ENCODE assay signal across 13 cellular contexts in genomic region chr2:12006841-12007240, GRCh38.
A peak's percentile ranks its signal among the peaks of the same experiment; 100 is the strongest.
DNase-seq lines count a peak whose midpoint lies in the region; ATAC-seq, FAIRE-seq and TF ChIP-seq lines count a peak whose summit lies in the region.
"Had no signal": no experiment of that assay in that cellular context is flagged by ENCODE, and none has a peak within 500 bp of the region (broad histone marks: within the 10 kb centered on the region; RNA-seq: fewer than 3 reads in every experiment).

No MANE protein-coding gene starts in this region.

- 0 out of 2 replicates have a peak overlapping the region, but pooled peaks have one; percentile 23 for H3K14ac ChIP-seq in IMR-90 (replicated peaks; ENCODE audit: low read depth, low read length)

- H3K9me3 ChIP-seq in IMR-90 (ENCODE audit: control insufficient read depth, insufficient read depth, low read length) (no peaks in the 10 kb centered on the region), K562 (replicated peaks; ENCODE audit: control insufficient read depth, insufficient read depth, low read depth, low read length) (no peaks in the 10 kb centered on the region)

- in situ Hi-C loops in IMR-90 (cut with MboI; ENCODE audit: low sequenced_read_pairs) (no loop called here), K562 (cut with MboI) (no loop called here)

- CTCF ChIA-PET in IMR-90 (lab: Yijun Ruan, JAX) (no interaction called here), K562 (lab: Yijun Ruan, JAX; ENCODE audit: low intra/inter-chr PET ratio) (no interaction called here)

- H3K9ac ChIP-seq in IMR-90 (ENCODE audit: low read depth, low read length): no peak overlapping the region
- H3K9ac ChIP-seq in K562 (ENCODE audit: insufficient read depth in 1 of 2, low read depth in 2 of 2, low read length in 2 of 2): no peak overlapping the region

- H4K91ac ChIP-seq in IMR-90 (ENCODE audit: insufficient read depth, low read depth, low read length): no peak overlapping the region

- peak; percentile 73 for ATAC-seq in IMR-90 (ENCODE audit: low read depth)
- no peak for ATAC-seq in K562

- H3K4me3 Mint-ChIP-seq in type B pancreatic cell: no peak overlapping the region
- H3K4me3 Mint-ChIP-seq: activated CD4-positive, alpha-beta T cell treated with anti-CD3 and anti-CD28 coated beads, Interleukin-2, amount 10 ng/mL, durations not matched to agents 24 days and 14 days had no signal

- H4K5ac ChIP-seq in IMR-90 (ENCODE audit: low read depth, low read length): no peak overlapping the region

- no peaks in the 10 kb centered on the region for H3K36me3 Mint-ChIP-seq in type B pancreatic cell

- H4K8ac ChIP-seq in IMR-90 (ENCODE audit: low read depth in 2 of 2, low read length in 2 of 2): 0 out of 4 replicates have a peak overlapping the region, but pooled peaks of 1 of the 2 experiments have one; percentile 28

- H3K56ac ChIP-seq in IMR-90 (ENCODE audit: extremely low read depth, insufficient read depth, low read length): no peak overlapping the region

- no peak overlapping the region for H3K4me3 ChIP-seq in IMR-90 (ENCODE audit: insufficient read depth, low read depth, low read length)
- no peak overlapping the region for H3K4me3 ChIP-seq in K562
- H3K4me3 ChIP-seq: heart right ventricle had no signal

- TF ChIP-seq RAD21 in IMR-90 (IDR thresholded peaks at IDR 0.05; ENCODE audit: low read length): no peak
- no peak for TF ChIP-seq RAD21 in K562 (CRISPR knock-in tag; conservative IDR thresholded peaks at IDR 0.05 in 1 of 2, IDR thresholded peaks at IDR 0.05 in 1 of 2)

- H4K20me1 ChIP-seq in IMR-90 (ENCODE audit: insufficient read depth, low read length) (no peaks in the 10 kb centered on the region), K562 (replicated peaks; ENCODE audit: control insufficient read depth, insufficient read depth, low read length) (no peaks in the 10 kb centered on the region)

- H3K27me3 ChIP-seq in IMR-90 (ENCODE audit: control insufficient read depth, insufficient read depth, low read length) (no peaks in the 10 kb centered on the region), K562 (ENCODE audit: control insufficient read depth in 2 of 2, insufficient read depth in 2 of 2, low read length in 2 of 2) (no peaks in the 10 kb centered on the region)

- H3K9me3 Mint-ChIP-seq in type B pancreatic cell: peaks cover 5% of the 10 kb centered on the region
- H3K9me3 Mint-ChIP-seq: activated CD4-positive, alpha-beta T cell treated with anti-CD3 and anti-CD28 coated beads, Interleukin-2, amount 10 ng/mL, durations not matched to agents 24 days and 14 days had no signal

- H3K4me2 ChIP-seq in IMR-90 (ENCODE audit: low read depth, low read length) (no peak overlapping the region), K562 (ENCODE audit: insufficient read depth, low read length) (no peak overlapping the region)

- H3K27me3 Mint-ChIP-seq in type B pancreatic cell: no peaks in the 10 kb centered on the region

- H3K9me1 ChIP-seq in IMR-90 (ENCODE audit: insufficient read depth, low read length): no peaks in the 10 kb centered on the region; the same call in 1 of the 2 replicates
- H3K9me1 ChIP-seq in K562 (ENCODE audit: control insufficient read depth, insufficient read depth, low read length): no peaks in the 10 kb centered on the region

- no peak overlapping the region for H3K27ac ChIP-seq in IMR-90 (ENCODE audit: insufficient read depth, low read length)
- no peak overlapping the region for H3K27ac ChIP-seq in K562 (ENCODE audit: extremely low read depth, low read depth, low read length)
- H3K27ac ChIP-seq: heart right ventricle had no signal

- no peak for TF ChIP-seq POLR2A in IMR-90 (IDR thresholded peaks at IDR 0.05; ENCODE audit: low read depth, low read length)
- no peak for TF ChIP-seq POLR2A in K562 (conservative IDR thresholded peaks at IDR 0.05)

- H3K79me2 ChIP-seq in K562 (ENCODE audit: control insufficient read depth, insufficient read depth, low read length): no peaks in the 10 kb centered on the region

- intact Hi-C loops in IMR-90 (cut with micrococcal nuclease) (loop anchor here (5.0 kb wide), 1 partner anchor 710 kb away; the partner anchor contains the start of gene TRIB2), K562 (cut with micrococcal nuclease) (no loop called here)

- no peak for FAIRE-seq in K562 (lab: Jason Lieb, UNC)

- no TSS peak for BruUV-seq in IMR-90 (replicated peaks; lab: Mats Ljungman, UMichigan)
- BruUV-seq in K562 (replicated peaks; lab: Mats Ljungman, UMichigan): no TSS peak

- no peak overlapping the region; the same call in 1 of the 2 replicates for H3K18ac ChIP-seq in IMR-90 (ENCODE audit: low read depth, low read length)

- H2BK120ac ChIP-seq in IMR-90 (ENCODE audit: low read depth, low read length): peak overlapping the region; percentile 17

- H3K4me1 ChIP-seq in IMR-90 (ENCODE audit: control insufficient read depth, insufficient read depth, low read length) (peaks cover 5% of the 10 kb centered on the region; the same call in 1 of the 2 replicates), K562 (replicated peaks in 1 of 2; ENCODE audit: control insufficient read depth in 2 of 2, insufficient read depth in 2 of 2, low read length in 2 of 2) (no peaks in the 10 kb centered on the region; a peak in 1 of 5 replicates)

- H2AK5ac ChIP-seq in IMR-90 (ENCODE audit: low read depth, low read length): no peak overlapping the region

- TF ChIP-seq EP300 in K562 (IDR thresholded peaks at IDR 0.05; ENCODE audit: low read length): no peak

- no peak overlapping the region for H3K23ac ChIP-seq in IMR-90 (ENCODE audit: low read depth, low read length)

- 0% methylated on average over 3 of the region's 4 CpGs; no CpG with 5 or more reads in 1 of the 2 experiments for WGBS in IMR-90 (ENCODE audit: extremely low coverage in 2 of 2, insufficient read length in 1 of 2), 2 experiments
- WGBS in K562 (ENCODE audit: insufficient coverage, low coverage, missing lambda C conversion rate): 61% methylated on average over 4 of the region's 4 CpGs

- TF ChIP-seq CTCF in IMR-90 (conservative IDR thresholded peaks at IDR 0.05; ENCODE audit: low read depth, low read length): no peak
- no peak for TF ChIP-seq CTCF in K562 (IDR thresholded peaks at IDR 0.05 in 2 of 3, conservative IDR thresholded peaks at IDR 0.05 in 1 of 3; ENCODE audit: insufficient read depth in 2 of 3, low read depth in 1 of 3, low read length in 3 of 3)
- no peak for TF ChIP-seq CTCF in type B pancreatic cell (conservative IDR thresholded peaks at IDR 0.05)

- H2AFZ ChIP-seq in IMR-90 (replicated peaks; ENCODE audit: low read length, poor library complexity): peak overlapping the region; percentile 25
- H2AFZ ChIP-seq in K562 (ENCODE audit: low read depth, low read length): peak overlapping the region; percentile 65

- no peak overlapping the region for H2BK15ac ChIP-seq in IMR-90 (ENCODE audit: low read depth, low read length)

- no peak overlapping the region for H2BK5ac ChIP-seq in IMR-90 (ENCODE audit: low read depth, low read length, poor library complexity, severe bottlenecking)

- no peaks in the 10 kb centered on the region for H3K79me1 ChIP-seq in IMR-90 (ENCODE audit: low read depth in 1 of 2, low read length in 2 of 2)

- H3K27ac Mint-ChIP-seq in type B pancreatic cell: peak overlapping the region; percentile 68
- H3K27ac Mint-ChIP-seq: activated CD4-positive, alpha-beta T cell treated with anti-CD3 and anti-CD28 coated beads, Interleukin-2, amount 10 ng/mL, durations not matched to agents 24 days and 14 days had no signal

- peak; percentile 50 for DNase-seq in IMR-90
- DNase-seq in K562 (ENCODE audit: extremely low read depth in 1 of 4, low spot score in 3 of 4): no peak
- peak; percentile 90 for DNase-seq in islet precursor cell
- DNase-seq in type B pancreatic cell (ENCODE audit: extremely low spot score, unreplicated experiment): no peak
- DNase-seq in activated CD4-positive, alpha-beta T cell treated with anti-CD3 and anti-CD28 coated beads, Interleukin-2, amount 50 U/mL, for 48 hours: no peak
- no peak for DNase-seq in DMS79 treated with DMSO at 0.1 percent for 48 hours (lab: John Stamatoyannopoulos, UW)
- DNase-seq in DMS79 (lab: John Stamatoyannopoulos, UW): no peak
- DNase-seq: activated CD4-positive, alpha-beta T cell treated with anti-CD3 and anti-CD28 coated beads, Interleukin-2, amount 10 ng/mL, durations not matched to agents 24 days and 14 days; activated effector memory CD4-positive, alpha-beta T cell treated with Interleukin-2 at 50 U/mL for 16 hours; COR-L47; heart right ventricle; MV-4-11; NCI-H510A had no signal

- H3K4ac ChIP-seq in IMR-90 (ENCODE audit: low read depth, low read length): no peak overlapping the region

- H3K36me3 ChIP-seq in IMR-90 (ENCODE audit: control insufficient read depth, insufficient read depth, low read length) (no peaks in the 10 kb centered on the region), K562 (ENCODE audit: control insufficient read depth, insufficient read depth, low read length) (no peaks in the 10 kb centered on the region)
- H3K36me3 ChIP-seq: heart right ventricle had no signal

- no peak overlapping the region for H2BK20ac ChIP-seq in IMR-90 (ENCODE audit: low read depth, low read length)

- POLR2A ChIA-PET in IMR-90 (lab: Charles Lee; ENCODE audit: unreplicated experiment) (no interaction called here), K562 (lab: Yijun Ruan, JAX) (interaction anchor here (0.8 to 1.7 kb wide), 2 partner anchors 17 to 29 kb away, joined by 4 to 5 read pairs; no protein-coding TSS in a partner anchor)

- dilution Hi-C loops in IMR-90 (cut with HindIII; ENCODE audit: low sequenced_read_pairs, unreplicated experiment): no loop called here

- no peak overlapping the region for H2AK9ac ChIP-seq in IMR-90 (replicated peaks; ENCODE audit: low read depth, low read length, poor library complexity)

- peaks cover 31% of the 10 kb centered on the region for H3K4me1 Mint-ChIP-seq in type B pancreatic cell (ENCODE audit: unreplicated experiment)

TF ChIP-seq in IMR-90, 13 proteins besides CTCF, POLR2A, EP300 and RAD21:
- TF ChIP-seq CEBPB (IDR thresholded peaks at IDR 0.05; ENCODE audit: low read depth, low read length) (peak; percentile 70), MAFK (IDR thresholded peaks at IDR 0.05; ENCODE audit: low read depth, low read length) (no peak)

TF ChIP-seq in K562, 482 proteins besides CTCF, POLR2A, EP300 and RAD21 (continues in another document):
- TF ChIP-seq CEBPG (CRISPR knock-in tag; IDR thresholded peaks at IDR 0.05) (peak; percentile 37; the same call in 1 of the 2 replicates), CEBPG (tag; conservative IDR thresholded peaks at IDR 0.05 in 1 of 2, IDR thresholded peaks at IDR 0.05 in 1 of 2) (no peak), LCOR (CRISPR knock-in tag; IDR thresholded peaks at IDR 0.05) (no peak), MAFF (IDR thresholded peaks at IDR 0.05; ENCODE audit: low read length) (no peak), ZFPM2 (CRISPR knock-in tag; IDR thresholded peaks at IDR 0.05) (no peak)

Comparison
In these comparisons a context has a peak if more than half of its experiments do, and no peak if none do; other contexts are left out.
1. DNase-seq: peak in IMR-90 (single experiment) and islet precursor cell (single experiment); none in K562 (0 of 4), type B pancreatic cell (single experiment), activated CD4-positive, alpha-beta T cell treated with anti-CD3 and anti-CD28 coated beads, Interleukin-2, amount 50 U/mL, for 48 hours (0 of 2), DMS79 treated with DMSO at 0.1 percent for 48 hours (single experiment) and DMS79 (single experiment).